27 cellular contexts compared by ENCODE assay signal in the genomic region with DNA sequence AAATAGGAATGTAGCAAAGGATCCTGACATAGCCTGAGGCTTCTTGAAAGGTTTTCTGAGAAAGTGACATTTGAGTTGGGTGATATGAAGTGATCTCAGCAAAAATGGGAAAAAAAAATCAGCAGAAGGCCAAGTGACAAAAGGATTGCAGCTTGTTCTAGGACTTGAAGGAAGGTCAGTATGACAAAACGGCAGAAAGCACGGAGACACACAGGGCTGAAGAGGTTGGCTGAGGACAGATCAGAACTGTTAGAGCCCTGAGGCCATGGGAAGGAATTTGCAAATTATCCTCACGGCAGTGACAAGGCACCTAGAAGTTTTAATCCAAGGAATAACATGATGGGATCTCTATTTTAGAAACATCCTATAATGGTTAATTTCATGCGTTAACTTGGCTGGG.
"Had no signal": no experiment of that assay in that cellular context is flagged by ENCODE, and none has a peak within 500 bp of the region (broad histone marks: within the 10 kb centered on the region; RNA-seq: fewer than 3 reads in every experiment).

No MANE protein-coding gene starts in this region.

- ATAC-seq: HepG2, Right ventricle myocardium inferior had no signal

- H3K36me3 ChIP-seq: MG63, Peyer's patch, SJSA1 had no signal

- H3K4me1 ChIP-seq: Peyer's patch, SJSA1 had no signal

- H3K4me3 ChIP-seq: MG63, PC-9, Peyer's patch, SJSA1, SK-N-MC had no signal

- DNase-seq: IMR-90; Karpas-422; KG1; MG63; NCI-H1092; NCI-H1105 treated with DMSO at 0.1 percent for 48 hours; NCI-H1417 treated with DMSO at 0.1 percent for 48 hours; NCI-H146; NCI-H1694 treated with DMSO at 0.1 percent for 48 hours; NCI-H2029; NCI-H2081 treated with DMSO at 0.1 percent for 48 hours; NCI-H2171; NCI-H226; NCI-H446; NCI-H510A; NCI-H524 treated with DMSO at 0.1 percent for 48 hours; NCI-H69; NCI-H774; NK-92 treated with Interleukin-12 subunit alpha and Interleukin-12 subunit beta, amount 100 ng/mL, for 24 hours; OCI-M1; PC-9; Peyer's patch; SIG-M5 had no signal

- H3K27me3 ChIP-seq: MG63, Peyer's patch, SJSA1 had no signal

- H3K9me3 ChIP-seq: MG63, Peyer's patch, SJSA1 had no signal

- H3K27ac ChIP-seq: PC-9, Peyer's patch, SJSA1, SK-N-MC had no signal
